1 cellular context compared by ENCODE assay signal in the genomic region with DNA sequence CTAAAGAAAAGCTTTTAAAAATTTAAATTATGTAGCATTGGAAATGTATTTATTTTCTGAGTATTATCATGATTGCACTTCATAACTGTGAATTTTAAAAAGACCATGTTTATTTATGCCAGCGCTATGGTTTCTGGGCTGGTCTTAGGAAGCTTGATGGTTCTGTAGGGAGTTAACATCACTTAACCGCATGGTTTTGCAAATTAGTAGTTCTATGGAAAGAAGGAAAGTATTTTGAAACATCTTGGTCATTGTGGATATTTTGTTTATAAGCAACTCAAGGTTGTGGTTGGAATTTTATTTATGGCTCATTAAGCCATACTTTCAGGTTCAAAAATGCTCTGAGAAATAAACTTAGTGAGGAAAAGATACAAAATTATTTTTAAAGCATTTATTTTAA.
TF ChIP-seq lines count a peak whose summit lies in the region.

No MANE protein-coding gene starts in this region.

TF ChIP-seq in WTC11, 78 proteins besides CTCF, POLR2A, EP300 and RAD21 (continued from another document):
- TF ChIP-seq, protein P1, sequence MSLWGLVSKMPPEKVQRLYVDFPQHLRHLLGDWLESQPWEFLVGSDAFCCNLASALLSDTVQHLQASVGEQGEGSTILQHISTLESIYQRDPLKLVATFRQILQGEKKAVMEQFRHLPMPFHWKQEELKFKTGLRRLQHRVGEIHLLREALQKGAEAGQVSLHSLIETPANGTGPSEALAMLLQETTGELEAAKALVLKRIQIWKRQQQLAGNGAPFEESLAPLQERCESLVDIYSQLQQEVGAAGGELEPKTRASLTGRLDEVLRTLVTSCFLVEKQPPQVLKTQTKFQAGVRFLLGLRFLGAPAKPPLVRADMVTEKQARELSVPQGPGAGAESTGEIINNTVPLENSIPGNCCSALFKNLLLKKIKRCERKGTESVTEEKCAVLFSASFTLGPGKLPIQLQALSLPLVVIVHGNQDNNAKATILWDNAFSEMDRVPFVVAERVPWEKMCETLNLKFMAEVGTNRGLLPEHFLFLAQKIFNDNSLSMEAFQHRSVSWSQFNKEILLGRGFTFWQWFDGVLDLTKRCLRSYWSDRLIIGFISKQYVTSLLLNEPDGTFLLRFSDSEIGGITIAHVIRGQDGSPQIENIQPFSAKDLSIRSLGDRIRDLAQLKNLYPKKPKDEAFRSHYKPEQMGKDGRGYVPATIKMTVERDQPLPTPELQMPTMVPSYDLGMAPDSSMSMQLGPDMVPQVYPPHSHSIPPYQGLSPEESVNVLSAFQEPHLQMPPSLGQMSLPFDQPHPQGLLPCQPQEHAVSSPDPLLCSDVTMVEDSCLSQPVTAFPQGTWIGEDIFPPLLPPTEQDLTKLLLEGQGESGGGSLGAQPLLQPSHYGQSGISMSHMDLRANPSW (CRISPR knock-in tag; conservative IDR thresholded peaks at IDR 0.05; ENCODE audit: low read depth), result no peak
